ENCODE assay signal across 8 cellular contexts in genomic region chr16:728131-728889, GRCh38. TPM values are rescaled to one million over a fixed set of nuclear protein-coding genes. Genes with fewer than 3 reads are reported as not detected.
DNase-seq lines count a peak whose midpoint lies in the region; ATAC-seq, FAIRE-seq and TF ChIP-seq lines count a peak whose summit lies in the region.

No MANE protein-coding gene starts in this region.

- TF ChIP-seq CTCF in A549 (IDR thresholded peaks at IDR 0.05), result no peak
- TF ChIP-seq CTCF in GM13976 (IDR thresholded peaks at IDR 0.05; ENCODE audit: borderline replicate concordance, control extremely low read depth, extremely low read depth, insufficient read depth, missing control alignments), result no peak

- no peak for TF ChIP-seq EP300 in A549 (IDR thresholded peaks at IDR 0.05)

- H3K4me2 ChIP-seq in A549, result peak overlapping the region; percentile 100

- POLR2A ChIA-PET in A549 (lab: Yijun Ruan, JAX), result interaction anchor here (0.5 to 1.4 kb wide), 6 partner anchors 8 to 342 kb away, joined by 4 to 12 read pairs (median 5); partner anchors contain the start of genes CIAO3 and METRN

- 13% methylated on average over 15 of the region's 80 CpGs for WGBS in A549 (ENCODE audit: missing lambda C conversion rate)

- H3K4me1 ChIP-seq in A549, result peaks cover 13% of the 10 kb centered on the region

- H3K27ac ChIP-seq in A549, result peak overlapping the region; percentile 89 to 91

- no peak for FAIRE-seq in A549 (lab: Jason Lieb, UNC)

- peak overlapping the region; percentile 60 for H3K4me3 ChIP-seq in A549
- peak overlapping the region; percentile 64 for H3K4me3 ChIP-seq in Jurkat, Clone E6-1 (ENCODE audit: low read length)

- no peaks in the 10 kb centered on the region for H3K9me3 ChIP-seq in A549

- TF ChIP-seq POLR2A in A549 (IDR thresholded peaks at IDR 0.05; ENCODE audit: low read length), result no peak; the same call in 1 of the 2 replicates

- CTCF ChIA-PET in A549 (lab: Yijun Ruan, JAX), result interaction anchor here (1.1 to 28.0 kb wide), 4 partner anchors 12 to 60 kb away, joined by 3 to 656 read pairs (median 30); partner anchors contain the start of genes ANTKMT, CCDC78, CHTF18 and CIAO3

- in situ Hi-C loops in GM13976 (cut with MboI; ENCODE audit: low sequenced_read_pairs, unreplicated experiment) (no loop called here), T47D (cut with HindIII; ENCODE audit: low pct_unique_long_range_greater_than_20kb, low sequenced_read_pairs) (no loop called here)

- peak; percentile 15 to 61 for ATAC-seq in A549
- no peak for ATAC-seq in GM21528 (IDR thresholded peaks at IDR 0.05; ENCODE audit: low FRiP score, unreplicated experiment)

- TF ChIP-seq RAD21 in A549 (conservative IDR thresholded peaks at IDR 0.05 in 1 of 2, IDR thresholded peaks at IDR 0.05 in 1 of 2), result no peak

- DNase-seq in A549 (ENCODE audit: low read depth in 1 of 2, low spot score in 1 of 2) (peak; percentile 63 to 88), GM13976 (ENCODE audit: low spot score) (peak; percentile 88), T-helper 9 cell (peak; percentile 53), T47D (ENCODE audit: low read depth in 1 of 2, low spot score in 1 of 2) (peak; percentile 71 to 93), iPS-NIHi7 (ENCODE audit: extremely low spot score) (peak; percentile 75)
- DNase-seq in Jurkat, Clone E6-1 (ENCODE audit: low read depth, low spot score), result peak; percentile 42
- DNase-seq in stimulated activated CD4-positive, alpha-beta T cell treated with anti-CD3 and anti-CD28 coated beads, Interleukin-15, amount 100 ng/mL, for 24 hours, result peak; percentile 76

TF ChIP-seq in A549, 52 proteins besides CTCF, POLR2A, EP300 and RAD21:
- TF ChIP-seq MAX (IDR thresholded peaks at IDR 0.05) (peak; percentile 87), TFCP2L1 (CRISPR knock-in tag; IDR thresholded peaks at IDR 0.05) (peak; percentile 79), ZFP36 (IDR thresholded peaks at IDR 0.05; ENCODE audit: borderline replicate concordance, partially characterized antibody) (no peak), JUN (IDR thresholded peaks at IDR 0.05) (peak; percentile 38 to 46; a peak in 2 of 5 replicates), MYC (IDR thresholded peaks at IDR 0.05; ENCODE audit: borderline replicate concordance, low read length) (peak; percentile 26; the same call in 1 of the 2 replicates)
- TF ChIP-seq, protein P1, sequence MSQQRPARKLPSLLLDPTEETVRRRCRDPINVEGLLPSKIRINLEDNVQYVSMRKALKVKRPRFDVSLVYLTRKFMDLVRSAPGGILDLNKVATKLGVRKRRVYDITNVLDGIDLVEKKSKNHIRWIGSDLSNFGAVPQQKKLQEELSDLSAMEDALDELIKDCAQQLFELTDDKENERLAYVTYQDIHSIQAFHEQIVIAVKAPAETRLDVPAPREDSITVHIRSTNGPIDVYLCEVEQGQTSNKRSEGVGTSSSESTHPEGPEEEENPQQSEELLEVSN (IDR thresholded peaks at IDR 0.05; ENCODE audit: borderline replicate concordance, low read depth), result peak; percentile 74

RNA-seq across cellular contexts. Expression of gene HAGHL, which starts 1.4 kb away (rescaled TPM):
- 3.5 and 4.4 TPM in 2 replicates for polyA plus RNA-seq in A549 (2011; rRNA removed)
- polyA plus RNA-seq in A549 (2012; cell fraction: cytosol; rRNA removed), result 32.0 and 35.0 TPM in 2 replicates
- polyA plus RNA-seq in A549 (2012; cell fraction: nucleus; rRNA removed), result 62.2 and 86.3 TPM in 2 replicates
- polyA plus RNA-seq in A549 (2017; fragmentation: RNase III; extraction: RNeasy Plus Mini Kit Qiagen cat#74134 plus additional on column Dnase treatment), result 21.4 to 22.0 TPM (median 21.7 TPM) in 3 replicates
- polyA minus RNA-seq in A549 (2011; rRNA and poly(A)+ RNA removed), result 2.0 and 2.6 TPM in 2 replicates
- polyA plus RNA-seq in Jurkat, Clone E6-1 (2012; ENCODE audit: insufficient read depth, insufficient read length), result 48.0 TPM

RNA-seq across cellular contexts. Expression of gene CCDC78, which starts 2.1 kb away (rescaled TPM):
- 1.1 and 1.7 TPM in 2 replicates for polyA plus RNA-seq in A549 (2011; rRNA removed)
- polyA plus RNA-seq in A549 (2012; cell fraction: cytosol; rRNA removed), result 7.3 and 9.7 TPM in 2 replicates
- 72.7 and 90.6 TPM in 2 replicates for polyA plus RNA-seq in A549 (2012; cell fraction: nucleus; rRNA removed)
- 4.7 to 5.9 TPM (median 5.6 TPM) in 3 replicates for polyA plus RNA-seq in A549 (2017; fragmentation: RNase III; extraction: RNeasy Plus Mini Kit Qiagen cat#74134 plus additional on column Dnase treatment)
- polyA minus RNA-seq in A549 (2011; rRNA and poly(A)+ RNA removed), result 0.49 and 0.74 TPM in 2 replicates
- polyA plus RNA-seq in Jurkat, Clone E6-1 (2012; ENCODE audit: insufficient read depth, insufficient read length), result 8.5 TPM

RNA-seq across cellular contexts. Expression of gene ANTKMT, which starts 7.4 kb away (rescaled TPM):
- polyA plus RNA-seq in A549 (2011; rRNA removed), result 10.9 and 11.9 TPM in 2 replicates
- 79.6 and 99.7 TPM in 2 replicates for polyA plus RNA-seq in A549 (2012; cell fraction: cytosol; rRNA removed)
- polyA plus RNA-seq in A549 (2012; cell fraction: nucleus; rRNA removed), result 161 and 226 TPM in 2 replicates
- 49.2 to 55.8 TPM (median 55.2 TPM) in 3 replicates for polyA plus RNA-seq in A549 (2017; fragmentation: RNase III; extraction: RNeasy Plus Mini Kit Qiagen cat#74134 plus additional on column Dnase treatment)
- polyA minus RNA-seq in A549 (2011; rRNA and poly(A)+ RNA removed), result 2.6 and 3.7 TPM in 2 replicates
- 47.5 TPM for polyA plus RNA-seq in Jurkat, Clone E6-1 (2012; ENCODE audit: insufficient read depth, insufficient read length)

RNA-seq across cellular contexts. Expression of gene CIAO3, which starts 12.5 kb away (rescaled TPM):
- polyA plus RNA-seq in A549 (2011; rRNA removed) (17.4 and 19.3 TPM in 2 replicates), A549 (2017; fragmentation: RNase III; extraction: RNeasy Plus Mini Kit Qiagen cat#74134 plus additional on column Dnase treatment) (20.9 to 24.6 TPM (median 23.0 TPM) in 3 replicates)
- 21.3 and 25.7 TPM in 2 replicates for polyA plus RNA-seq in A549 (2012; cell fraction: cytosol; rRNA removed)
- 71.8 and 110 TPM in 2 replicates for polyA plus RNA-seq in A549 (2012; cell fraction: nucleus; rRNA removed)
- polyA minus RNA-seq in A549 (2011; rRNA and poly(A)+ RNA removed), result 27.8 and 29.0 TPM in 2 replicates
- 60.0 TPM for polyA plus RNA-seq in Jurkat, Clone E6-1 (2012; ENCODE audit: insufficient read depth, insufficient read length)

RNA-seq across cellular contexts. Expression of gene METRN, which starts 13.4 kb away (rescaled TPM):
- polyA plus RNA-seq in A549 (2011; rRNA removed) (33.8 and 41.0 TPM in 2 replicates), A549 (2017; fragmentation: RNase III; extraction: RNeasy Plus Mini Kit Qiagen cat#74134 plus additional on column Dnase treatment) (72.7 to 82.2 TPM (median 81.0 TPM) in 3 replicates)
- polyA plus RNA-seq in A549 (2012; cell fraction: cytosol; rRNA removed), result 128 and 228 TPM in 2 replicates
- polyA plus RNA-seq in A549 (2012; cell fraction: nucleus; rRNA removed), result 107 and 207 TPM in 2 replicates
- 16.9 and 19.6 TPM in 2 replicates for polyA minus RNA-seq in A549 (2011; rRNA and poly(A)+ RNA removed)
- polyA plus RNA-seq in Jurkat, Clone E6-1 (2012; ENCODE audit: insufficient read depth, insufficient read length), result 48.9 TPM
